Comparison of ENCODE assay signal across 17 cellular contexts in genomic region chr17:2354311-2354710, GRCh38. TPM values are rescaled to one million over a fixed set of nuclear protein-coding genes. Genes with fewer than 3 reads are reported as not detected.
DNase-seq lines count a peak whose midpoint lies in the region; ATAC-seq and TF ChIP-seq lines count a peak whose summit lies in the region.
"Had no signal": no experiment of that assay in that cellular context is flagged by ENCODE, and none has a peak within 500 bp of the region (broad histone marks: within the 10 kb centered on the region; RNA-seq: fewer than 3 reads in every experiment).

No MANE protein-coding gene starts in this region.

- H3K79me2 ChIP-seq in osteoblast (ENCODE audit: insufficient read depth, low read length): no peaks in the 10 kb centered on the region

- intact Hi-C loops in activated CD8-positive, alpha-beta T cell treated with anti-CD3 and anti-CD28 coated beads for 36 hours (cut with micrococcal nuclease): no loop called here

- POLR2A ChIA-PET in activated CD8-positive, alpha-beta T cell treated with anti-CD3 and anti-CD28 coated beads for 36 hours (lab: Charles Lee): interaction anchor here (0.7 to 1.5 kb wide), 2 partner anchors 16 to 21 kb away, joined by 6 read pairs; no protein-coding TSS in a partner anchor

- H3K4me2 ChIP-seq in osteoblast (ENCODE audit: insufficient read depth, low read length): no peak overlapping the region
- H3K4me2 ChIP-seq: GM23338 had no signal

- CTCF ChIA-PET in activated CD8-positive, alpha-beta T cell treated with anti-CD3 and anti-CD28 coated beads for 36 hours (lab: Charles Lee): interaction anchor here (1.1 to 3.0 kb wide), 9 partner anchors 13 to 62 kb away, joined by 3 to 20 read pairs (median 6); partner anchors contain the start of gene TSR1

- H3K4me3 ChIP-seq in osteoblast (ENCODE audit: insufficient read depth, low read length): no peak overlapping the region
- H3K4me3 ChIP-seq: GM23338 had no signal

- H2AFZ ChIP-seq in osteoblast (ENCODE audit: low read length): no peak overlapping the region
- H2AFZ ChIP-seq: GM23338 had no signal

- H3K9me3 Mint-ChIP-seq in T-helper 1 cell treated with Interleukin-12 subunit alpha and Interleukin-12 subunit beta and Interleukin-4 antibody, amounts not matched to agents 30 μg/mL and 1 μg/mL, for 36 hours: no peaks in the 10 kb centered on the region
- no peaks in the 10 kb centered on the region for H3K9me3 Mint-ChIP-seq in activated naive CD8-positive, alpha-beta T cell (ENCODE audit: low read depth)
- H3K9me3 Mint-ChIP-seq in activated naive CD8-positive, alpha-beta T cell treated with anti-CD3 and anti-CD28 coated beads, Interleukin-2, amount 50 U/mL, for 24 hours: no peaks in the 10 kb centered on the region
- H3K9me3 Mint-ChIP-seq in activated CD8-positive, alpha-beta T cell treated with anti-CD3 and anti-CD28 coated beads for 36 hours: no peaks in the 10 kb centered on the region
- H3K9me3 Mint-ChIP-seq: GM23338 had no signal

- ATAC-seq in activated naive CD8-positive, alpha-beta T cell treated with anti-CD3 and anti-CD28 coated beads, Interleukin-2, amount 50 U/mL, for 24 hours: no peak
- ATAC-seq in activated CD8-positive, alpha-beta T cell treated with anti-CD3 and anti-CD28 coated beads for 36 hours: no peak
- ATAC-seq: GM23338 had no signal

- H3K27ac ChIP-seq in osteoblast (ENCODE audit: low read depth, low read length): no peak overlapping the region

- no peaks in the 10 kb centered on the region for H3K36me3 ChIP-seq in osteoblast (ENCODE audit: insufficient read depth, low read length)

- peaks cover 14% of the 10 kb centered on the region for H3K4me1 Mint-ChIP-seq in T-helper 1 cell treated with Interleukin-12 subunit alpha and Interleukin-12 subunit beta and Interleukin-4 antibody, amounts not matched to agents 30 μg/mL and 1 μg/mL, for 36 hours (ENCODE audit: low read depth)
- H3K4me1 Mint-ChIP-seq in activated naive CD8-positive, alpha-beta T cell (ENCODE audit: low read depth): peaks cover 20% of the 10 kb centered on the region
- H3K4me1 Mint-ChIP-seq in activated naive CD8-positive, alpha-beta T cell treated with anti-CD3 and anti-CD28 coated beads, Interleukin-2, amount 50 U/mL, for 24 hours: peaks cover 17% of the 10 kb centered on the region
- peaks cover 16% of the 10 kb centered on the region for H3K4me1 Mint-ChIP-seq in activated CD8-positive, alpha-beta T cell treated with anti-CD3 and anti-CD28 coated beads for 36 hours (ENCODE audit: low read depth)

- no peak for DNase-seq in T-helper 1 cell
- DNase-seq in activated naive CD8-positive, alpha-beta T cell treated with anti-CD3 and anti-CD28 coated beads, Interleukin-2, amount 50 U/mL, for 24 hours: no peak
- DNase-seq in activated CD8-positive, alpha-beta T cell treated with anti-CD3 and anti-CD28 coated beads for 36 hours: no peak
- peak; percentile 3 for DNase-seq in osteoblast (ENCODE audit: insufficient read length, low spot score, missing footprints)
- no peak for DNase-seq in SW480 (ENCODE audit: low spot score)
- no peak for DNase-seq in foreskin melanocyte
- DNase-seq: 8988T, DMS 273 treated with DMSO at 0.1 percent for 48 hours, GF-D8, KBM-7, NCI-H1417 treated with DMSO at 0.1 percent for 48 hours, NCI-H1930, NCI-H69, OCI-M1 had no signal

- H3K4me1 ChIP-seq in osteoblast (ENCODE audit: insufficient read depth, low read length): peaks cover 5% of the 10 kb centered on the region

- H3K27me3 Mint-ChIP-seq in T-helper 1 cell treated with Interleukin-12 subunit alpha and Interleukin-12 subunit beta and Interleukin-4 antibody, amounts not matched to agents 30 μg/mL and 1 μg/mL, for 36 hours (ENCODE audit: low read depth): no peaks in the 10 kb centered on the region
- H3K27me3 Mint-ChIP-seq in activated naive CD8-positive, alpha-beta T cell: no peaks in the 10 kb centered on the region
- H3K27me3 Mint-ChIP-seq in activated naive CD8-positive, alpha-beta T cell treated with anti-CD3 and anti-CD28 coated beads, Interleukin-2, amount 50 U/mL, for 24 hours: no peaks in the 10 kb centered on the region
- no peaks in the 10 kb centered on the region for H3K27me3 Mint-ChIP-seq in activated CD8-positive, alpha-beta T cell treated with anti-CD3 and anti-CD28 coated beads for 36 hours

- H3K27me3 ChIP-seq in osteoblast (ENCODE audit: insufficient read depth, low read length): no peaks in the 10 kb centered on the region

- H3K9me3 ChIP-seq in osteoblast (ENCODE audit: low read depth, low read length): no peaks in the 10 kb centered on the region

- H3K4me3 Mint-ChIP-seq in T-helper 1 cell treated with Interleukin-12 subunit alpha and Interleukin-12 subunit beta and Interleukin-4 antibody, amounts not matched to agents 30 μg/mL and 1 μg/mL, for 36 hours: no peak overlapping the region
- H3K4me3 Mint-ChIP-seq in activated naive CD8-positive, alpha-beta T cell: no peak overlapping the region
- no peak overlapping the region for H3K4me3 Mint-ChIP-seq in activated naive CD8-positive, alpha-beta T cell treated with anti-CD3 and anti-CD28 coated beads, Interleukin-2, amount 50 U/mL, for 24 hours
- no peak overlapping the region for H3K4me3 Mint-ChIP-seq in activated CD8-positive, alpha-beta T cell treated with anti-CD3 and anti-CD28 coated beads for 36 hours
- H3K4me3 Mint-ChIP-seq: GM23338 had no signal

- TF ChIP-seq CTCF in activated CD8-positive, alpha-beta T cell treated with anti-CD3 and anti-CD28 coated beads for 36 hours (IDR thresholded peaks at IDR 0.05): no peak
- TF ChIP-seq CTCF in osteoblast (IDR thresholded peaks at IDR 0.05; ENCODE audit: extremely low read depth, low read depth, low read length): no peak

- H4K20me1 ChIP-seq in osteoblast (ENCODE audit: insufficient read depth, low read length): peaks cover 22% of the 10 kb centered on the region

- H3K36me3 Mint-ChIP-seq in T-helper 1 cell treated with Interleukin-12 subunit alpha and Interleukin-12 subunit beta and Interleukin-4 antibody, amounts not matched to agents 30 μg/mL and 1 μg/mL, for 36 hours (ENCODE audit: low read depth): no peaks in the 10 kb centered on the region
- peaks cover 2% of the 10 kb centered on the region for H3K36me3 Mint-ChIP-seq in activated naive CD8-positive, alpha-beta T cell
- H3K36me3 Mint-ChIP-seq in activated naive CD8-positive, alpha-beta T cell treated with anti-CD3 and anti-CD28 coated beads, Interleukin-2, amount 50 U/mL, for 24 hours (ENCODE audit: low read depth): no peaks in the 10 kb centered on the region
- H3K36me3 Mint-ChIP-seq in activated CD8-positive, alpha-beta T cell treated with anti-CD3 and anti-CD28 coated beads for 36 hours (ENCODE audit: low read depth): peaks cover 2% of the 10 kb centered on the region

- peak overlapping the region; percentile 75 for H3K27ac Mint-ChIP-seq in T-helper 1 cell treated with Interleukin-12 subunit alpha and Interleukin-12 subunit beta and Interleukin-4 antibody, amounts not matched to agents 30 μg/mL and 1 μg/mL, for 36 hours
- H3K27ac Mint-ChIP-seq in activated naive CD8-positive, alpha-beta T cell: peak overlapping the region; percentile 51
- H3K27ac Mint-ChIP-seq in activated naive CD8-positive, alpha-beta T cell treated with anti-CD3 and anti-CD28 coated beads, Interleukin-2, amount 50 U/mL, for 24 hours: no peak overlapping the region
- H3K27ac Mint-ChIP-seq in activated CD8-positive, alpha-beta T cell treated with anti-CD3 and anti-CD28 coated beads for 36 hours: peak overlapping the region; percentile 28
- H3K27ac Mint-ChIP-seq: GM23338 had no signal

RNA-seq across cellular contexts. Expression of gene SGSM2, which starts 17.0 kb away (rescaled TPM):
- total RNA-seq in activated CD8-positive, alpha-beta T cell treated with anti-CD3 and anti-CD28 coated beads for 36 hours: 10 to 100 TPM; 31.8 to 37.7 TPM
- total RNA-seq in osteoblast: 35.4 and 37.3 TPM in 2 replicates

RNA-seq across cellular contexts. Expression of gene TSR1, which starts 18.1 kb away (rescaled TPM):
- 10 to 100 TPM; 75.8 to 79.4 TPM for total RNA-seq in activated CD8-positive, alpha-beta T cell treated with anti-CD3 and anti-CD28 coated beads for 36 hours
- total RNA-seq in osteoblast: 37.7 and 42.0 TPM in 2 replicates

RNA-seq across cellular contexts. Expression of gene MNT, which starts 46.5 kb away (rescaled TPM):
- 10 to 100 TPM; 21.6 to 23.1 TPM for total RNA-seq in activated CD8-positive, alpha-beta T cell treated with anti-CD3 and anti-CD28 coated beads for 36 hours
- total RNA-seq in osteoblast: 12.3 and 14.1 TPM in 2 replicates

RNA-seq across cellular contexts. Expression of gene SRR, which starts 50.6 kb away (rescaled TPM):
- total RNA-seq in activated CD8-positive, alpha-beta T cell treated with anti-CD3 and anti-CD28 coated beads for 36 hours: 10 to 100 TPM in 1 of 2 experiments, 1 to 10 TPM in 1; 9.6 to 12.7 TPM
- total RNA-seq in osteoblast: 20.6 and 22.4 TPM in 2 replicates

RNA-seq across cellular contexts. Expression of gene SMG6, which starts 50.7 kb away (rescaled TPM):
- total RNA-seq in activated CD8-positive, alpha-beta T cell treated with anti-CD3 and anti-CD28 coated beads for 36 hours: 10 to 100 TPM; 39.6 to 40.4 TPM
- 35.9 and 42.7 TPM in 2 replicates for total RNA-seq in osteoblast
